In the genomic region with DNA sequence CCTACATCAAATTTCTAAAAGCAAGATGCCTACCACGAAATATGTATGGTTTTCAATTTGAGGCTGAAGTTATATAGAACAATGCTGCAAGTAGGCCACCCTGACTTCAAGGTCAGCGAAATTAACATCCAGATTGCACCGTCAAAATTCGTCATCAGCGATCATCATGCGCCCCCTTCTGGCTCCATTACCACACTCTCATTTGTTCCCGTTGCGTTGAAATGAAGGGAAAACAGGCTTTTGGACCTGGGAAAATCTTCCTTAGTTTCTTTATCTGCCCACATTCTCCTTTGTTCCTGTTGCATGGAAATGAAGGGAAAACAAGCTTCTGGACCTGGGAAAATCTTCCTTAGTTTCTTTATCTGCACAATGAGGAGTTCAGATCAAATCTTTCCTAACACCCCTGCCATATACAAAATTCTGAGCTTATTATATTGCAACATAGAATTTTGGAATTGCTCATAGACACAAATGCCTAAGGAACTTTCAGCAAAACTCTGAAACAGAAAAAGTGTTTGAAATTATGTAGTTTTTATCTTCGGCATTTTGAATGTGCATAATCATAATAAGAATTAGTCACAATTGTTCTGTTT, we compare ENCODE assay signal across 8 cellular contexts.
DNase-seq lines count a peak whose midpoint lies in the region; ATAC-seq lines count a peak whose summit lies in the region.

No MANE protein-coding gene starts in this region.

- in situ Hi-C loops in Caki2 (cut with HindIII; ENCODE audit: low pct_unique_long_range_greater_than_20kb, low sequenced_read_pairs) = no loop called here

- DNase-seq in Caki2 (ENCODE audit: low read depth) (peak; percentile 42), Kasumi-1 (lab: John Stamatoyannopoulos, UW) (peak; percentile 67 to 83), mucosa of gallbladder (ENCODE audit: low spot score) (peak; percentile 52), NCI-H128 (lab: John Stamatoyannopoulos, UW; ENCODE audit: unreplicated experiment) (no peak)
- DNase-seq in activated CD4-positive, alpha-beta T cell treated with anti-CD3 and anti-CD28 coated beads, Interleukin-2, amount 50 U/mL, for 24 hours (ENCODE audit: low read depth in 1 of 2, low spot score in 1 of 2) = peak; percentile 10 to 52
- peak; percentile 52 for DNase-seq in effector CD8-positive, alpha-beta T cell (lab: John Stamatoyannopoulos, UW)
- peak; percentile 81 for DNase-seq in stimulated activated CD8-positive, alpha-beta memory T cell treated with anti-CD3 and anti-CD28 coated beads, Interleukin-4, amount 100 ng/mL, for 48 hours

- no peak for ATAC-seq in GM18498 (IDR thresholded peaks at IDR 0.05; ENCODE audit: unreplicated experiment)
